ENCODE assay signal across 1 cellular context in the genomic region with DNA sequence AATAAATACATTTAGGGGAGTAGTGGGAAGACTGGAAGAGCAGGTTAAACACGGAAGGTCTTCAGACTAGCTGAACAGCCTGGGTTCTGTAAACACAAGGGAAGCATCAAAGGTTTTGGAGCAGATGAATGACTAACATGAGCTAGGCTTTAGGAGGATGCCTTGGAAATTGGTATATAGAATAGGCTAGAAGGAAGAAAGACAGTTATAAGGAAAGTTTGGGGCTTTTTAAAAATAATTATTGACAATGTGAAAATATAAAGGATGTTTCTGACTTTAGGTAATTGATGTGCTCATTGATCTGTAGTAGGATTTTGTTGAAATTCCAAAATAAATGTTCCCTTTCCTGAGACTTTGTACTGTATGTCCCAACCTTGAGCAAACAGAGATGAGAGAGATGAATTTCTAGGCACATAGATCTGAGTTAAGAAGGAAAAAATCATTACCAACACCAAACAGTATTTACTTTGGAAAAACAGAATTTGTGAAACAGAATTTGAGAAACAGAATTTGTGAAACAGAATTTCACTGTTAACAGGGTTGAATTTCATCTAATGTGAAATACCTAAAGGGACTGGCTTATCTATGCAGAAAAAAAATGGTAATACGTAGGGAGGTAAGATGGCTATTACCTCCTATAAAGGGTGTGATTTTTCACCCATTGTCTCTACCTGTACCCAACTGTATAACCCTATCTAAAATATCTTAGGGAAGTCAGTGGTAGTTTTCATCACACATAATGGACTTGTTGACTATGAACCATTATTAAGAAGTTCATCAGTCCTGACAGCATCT.
TF ChIP-seq lines count a peak whose summit lies in the region.

No MANE protein-coding gene starts in this region.

TF ChIP-seq in HepG2, 621 proteins besides CTCF, POLR2A, EP300 and RAD21 (continues in another document):
- TF ChIP-seq ZGPAT (CRISPR knock-in tag; IDR thresholded peaks at IDR 0.05), result peak; percentile 91; the same call in 1 of the 2 replicates
- peak; percentile 77; the same call in 1 of the 2 replicates for TF ChIP-seq MED13 (CRISPR knock-in tag; IDR thresholded peaks at IDR 0.05)
- peak; percentile 93 for TF ChIP-seq HNF4G (IDR thresholded peaks at IDR 0.05; ENCODE audit: borderline replicate concordance, low read depth, low read length)
- TF ChIP-seq HNF4G (CRISPR knock-in tag; IDR thresholded peaks at IDR 0.05; ENCODE audit: borderline replicate concordance, low read depth), result 0 out of 2 replicates have a peak, but pooled peaks have one; percentile 53
- peak; percentile 90 for TF ChIP-seq FOXA1 (IDR thresholded peaks at IDR 0.05)
- TF ChIP-seq FOXA1 (CRISPR knock-in tag; IDR thresholded peaks at IDR 0.05), result peak; percentile 83
- TF ChIP-seq, protein P1, sequence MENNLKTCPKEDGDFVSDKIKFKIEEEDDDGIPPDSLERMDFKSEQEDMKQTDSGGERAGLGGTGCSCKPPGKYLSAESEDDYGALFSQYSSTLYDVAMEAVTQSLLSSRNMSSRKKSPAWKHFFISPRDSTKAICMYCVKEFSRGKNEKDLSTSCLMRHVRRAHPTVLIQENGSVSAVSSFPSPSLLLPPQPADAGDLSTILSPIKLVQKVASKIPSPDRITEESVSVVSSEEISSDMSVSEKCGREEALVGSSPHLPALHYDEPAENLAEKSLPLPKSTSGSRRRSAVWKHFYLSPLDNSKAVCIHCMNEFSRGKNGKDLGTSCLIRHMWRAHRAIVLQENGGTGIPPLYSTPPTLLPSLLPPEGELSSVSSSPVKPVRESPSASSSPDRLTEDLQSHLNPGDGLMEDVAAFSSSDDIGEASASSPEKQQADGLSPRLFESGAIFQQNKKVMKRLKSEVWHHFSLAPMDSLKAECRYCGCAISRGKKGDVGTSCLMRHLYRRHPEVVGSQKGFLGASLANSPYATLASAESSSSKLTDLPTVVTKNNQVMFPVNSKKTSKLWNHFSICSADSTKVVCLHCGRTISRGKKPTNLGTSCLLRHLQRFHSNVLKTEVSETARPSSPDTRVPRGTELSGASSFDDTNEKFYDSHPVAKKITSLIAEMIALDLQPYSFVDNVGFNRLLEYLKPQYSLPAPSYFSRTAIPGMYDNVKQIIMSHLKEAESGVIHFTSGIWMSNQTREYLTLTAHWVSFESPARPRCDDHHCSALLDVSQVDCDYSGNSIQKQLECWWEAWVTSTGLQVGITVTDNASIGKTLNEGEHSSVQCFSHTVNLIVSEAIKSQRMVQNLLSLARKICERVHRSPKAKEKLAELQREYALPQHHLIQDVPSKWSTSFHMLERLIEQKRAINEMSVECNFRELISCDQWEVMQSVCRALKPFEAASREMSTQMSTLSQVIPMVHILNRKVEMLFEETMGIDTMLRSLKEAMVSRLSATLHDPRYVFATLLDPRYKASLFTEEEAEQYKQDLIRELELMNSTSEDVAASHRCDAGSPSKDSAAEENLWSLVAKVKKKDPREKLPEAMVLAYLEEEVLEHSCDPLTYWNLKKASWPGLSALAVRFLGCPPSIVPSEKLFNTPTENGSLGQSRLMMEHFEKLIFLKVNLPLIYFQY (CRISPR knock-in tag; IDR thresholded peaks at IDR 0.05; ENCODE audit: borderline replicate concordance), result 0 out of 2 replicates have a peak, but pooled peaks have one; percentile 16
- peak; percentile 70 for TF ChIP-seq SMAD3 (CRISPR knock-in tag; IDR thresholded peaks at IDR 0.05)
- TF ChIP-seq ELF4 (CRISPR knock-in tag; IDR thresholded peaks at IDR 0.05; ENCODE audit: borderline replicate concordance), result no peak
- peak; percentile 65; the same call in 1 of the 2 replicates for TF ChIP-seq MEF2D (CRISPR knock-in tag; IDR thresholded peaks at IDR 0.05)
- peak; percentile 21; the same call in 1 of the 2 replicates for TF ChIP-seq FOSL2 (CRISPR knock-in tag; IDR thresholded peaks at IDR 0.05)
- TF ChIP-seq PHF8 (CRISPR knock-in tag; IDR thresholded peaks at IDR 0.05), result no peak
- peak; percentile 73; the same call in 1 of the 2 replicates for TF ChIP-seq ZBTB20 (CRISPR knock-in tag; IDR thresholded peaks at IDR 0.05; ENCODE audit: borderline replicate concordance, low read depth)
- no peak for TF ChIP-seq TERF1 (CRISPR knock-in tag; IDR thresholded peaks at IDR 0.05)
- no peak for TF ChIP-seq SOX6 (IDR thresholded peaks at IDR 0.05)
- TF ChIP-seq SOX6 (CRISPR knock-in tag; IDR thresholded peaks at IDR 0.05), result peak; percentile 83
- TF ChIP-seq TCF12 (IDR thresholded peaks at IDR 0.05), result no peak
- TF ChIP-seq TCF12 (CRISPR knock-in tag; IDR thresholded peaks at IDR 0.05), result peak; percentile 91; the same call in 1 of the 2 replicates
- TF ChIP-seq ATF7-NPFF (CRISPR knock-in tag; IDR thresholded peaks at IDR 0.05; ENCODE audit: low read depth), result no peak
- TF ChIP-seq ZNF737 (CRISPR knock-in tag; IDR thresholded peaks at IDR 0.05; ENCODE audit: borderline replicate concordance), result no peak
- TF ChIP-seq ZNF230 (CRISPR knock-in tag; IDR thresholded peaks at IDR 0.05), result no peak
- peak; percentile 10; the same call in 1 of the 2 replicates for TF ChIP-seq ZNF652 (CRISPR knock-in tag; IDR thresholded peaks at IDR 0.05; ENCODE audit: borderline replicate concordance, low read depth)
- TF ChIP-seq CREB3 (CRISPR knock-in tag; IDR thresholded peaks at IDR 0.05), result no peak
- TF ChIP-seq E2F2 (CRISPR knock-in tag; IDR thresholded peaks at IDR 0.05; ENCODE audit: borderline replicate concordance), result no peak
- TF ChIP-seq ZZZ3 (CRISPR knock-in tag; IDR thresholded peaks at IDR 0.05; ENCODE audit: borderline replicate concordance), result no peak
- TF ChIP-seq FIP1L1 (IDR thresholded peaks at IDR 0.05; ENCODE audit: borderline replicate concordance, insufficient read depth, low read depth, low read length), result no peak
- TF ChIP-seq, protein P2, sequence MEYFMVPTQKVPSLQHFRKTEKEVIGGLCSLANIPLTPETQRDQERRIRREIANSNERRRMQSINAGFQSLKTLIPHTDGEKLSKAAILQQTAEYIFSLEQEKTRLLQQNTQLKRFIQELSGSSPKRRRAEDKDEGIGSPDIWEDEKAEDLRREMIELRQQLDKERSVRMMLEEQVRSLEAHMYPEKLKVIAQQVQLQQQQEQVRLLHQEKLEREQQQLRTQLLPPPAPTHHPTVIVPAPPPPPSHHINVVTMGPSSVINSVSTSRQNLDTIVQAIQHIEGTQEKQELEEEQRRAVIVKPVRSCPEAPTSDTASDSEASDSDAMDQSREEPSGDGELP (IDR thresholded peaks at IDR 0.05; ENCODE audit: borderline replicate concordance, low read depth), result peak; percentile 30; the same call in 1 of the 2 replicates
- peak; percentile 84; the same call in 1 of the 2 replicates for TF ChIP-seq STAT6 (CRISPR knock-in tag; IDR thresholded peaks at IDR 0.05; ENCODE audit: borderline replicate concordance)
- 0 out of 2 replicates have a peak, but pooled peaks have one; percentile 16 for TF ChIP-seq ZNF710 (CRISPR knock-in tag; IDR thresholded peaks at IDR 0.05; ENCODE audit: borderline replicate concordance)
- no peak for TF ChIP-seq ZBTB3 (CRISPR knock-in tag; IDR thresholded peaks at IDR 0.05; ENCODE audit: borderline replicate concordance, low read depth)
- peak; percentile 47; the same call in 1 of the 2 replicates for TF ChIP-seq HHEX (CRISPR knock-in tag; IDR thresholded peaks at IDR 0.05)
- TF ChIP-seq POGK (CRISPR knock-in tag; conservative IDR thresholded peaks at IDR 0.05), result 0 out of 2 replicates have a peak, but pooled peaks have one; percentile 39
- TF ChIP-seq MLX (CRISPR knock-in tag; IDR thresholded peaks at IDR 0.05), result peak; percentile 64
